1 cellular context compared by ENCODE assay signal in the genomic region with DNA sequence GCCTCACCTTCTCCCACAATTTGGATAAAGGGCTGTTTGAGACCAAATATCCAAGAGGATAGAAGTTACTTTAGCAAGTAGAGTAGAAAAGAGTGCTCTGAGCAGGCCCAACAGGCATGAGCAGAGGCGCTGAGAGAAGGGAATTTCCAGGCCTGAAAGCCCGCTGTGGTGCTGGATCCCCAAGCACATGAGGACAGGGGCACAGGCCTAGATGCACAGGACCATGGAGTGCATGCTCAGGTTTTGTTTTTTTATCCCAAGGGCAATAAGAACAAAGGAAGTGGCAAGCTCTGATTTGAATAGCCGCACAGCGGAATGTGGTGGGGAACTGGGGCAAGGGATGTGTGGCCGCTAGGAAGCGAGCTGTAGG.
TF ChIP-seq lines count a peak whose summit lies in the region.

No MANE protein-coding gene starts in this region.

TF ChIP-seq in GM12878, 131 proteins besides CTCF, POLR2A, EP300 and RAD21:
- TF ChIP-seq TAF1 (IDR thresholded peaks at IDR 0.05; ENCODE audit: borderline replicate concordance, low read depth, low read length) (no peak), JUNB (IDR thresholded peaks at IDR 0.05) (no peak), KLF5 (IDR thresholded peaks at IDR 0.05; ENCODE audit: partially characterized antibody) (no peak), BHLHE40 (IDR thresholded peaks at IDR 0.05; ENCODE audit: borderline replicate concordance in 1 of 2, low read depth in 2 of 2, low read length in 1 of 2) (peak; percentile 41 to 65; a peak in 3 of 4 replicates), MYC (IDR thresholded peaks at IDR 0.05; ENCODE audit: insufficient read depth, insufficient read length, insufficient replicate concordance, low read length, severe bottlenecking) (no peak), CBX5 (IDR thresholded peaks at IDR 0.05; ENCODE audit: low read depth) (no peak)
- TF ChIP-seq, protein P1, sequence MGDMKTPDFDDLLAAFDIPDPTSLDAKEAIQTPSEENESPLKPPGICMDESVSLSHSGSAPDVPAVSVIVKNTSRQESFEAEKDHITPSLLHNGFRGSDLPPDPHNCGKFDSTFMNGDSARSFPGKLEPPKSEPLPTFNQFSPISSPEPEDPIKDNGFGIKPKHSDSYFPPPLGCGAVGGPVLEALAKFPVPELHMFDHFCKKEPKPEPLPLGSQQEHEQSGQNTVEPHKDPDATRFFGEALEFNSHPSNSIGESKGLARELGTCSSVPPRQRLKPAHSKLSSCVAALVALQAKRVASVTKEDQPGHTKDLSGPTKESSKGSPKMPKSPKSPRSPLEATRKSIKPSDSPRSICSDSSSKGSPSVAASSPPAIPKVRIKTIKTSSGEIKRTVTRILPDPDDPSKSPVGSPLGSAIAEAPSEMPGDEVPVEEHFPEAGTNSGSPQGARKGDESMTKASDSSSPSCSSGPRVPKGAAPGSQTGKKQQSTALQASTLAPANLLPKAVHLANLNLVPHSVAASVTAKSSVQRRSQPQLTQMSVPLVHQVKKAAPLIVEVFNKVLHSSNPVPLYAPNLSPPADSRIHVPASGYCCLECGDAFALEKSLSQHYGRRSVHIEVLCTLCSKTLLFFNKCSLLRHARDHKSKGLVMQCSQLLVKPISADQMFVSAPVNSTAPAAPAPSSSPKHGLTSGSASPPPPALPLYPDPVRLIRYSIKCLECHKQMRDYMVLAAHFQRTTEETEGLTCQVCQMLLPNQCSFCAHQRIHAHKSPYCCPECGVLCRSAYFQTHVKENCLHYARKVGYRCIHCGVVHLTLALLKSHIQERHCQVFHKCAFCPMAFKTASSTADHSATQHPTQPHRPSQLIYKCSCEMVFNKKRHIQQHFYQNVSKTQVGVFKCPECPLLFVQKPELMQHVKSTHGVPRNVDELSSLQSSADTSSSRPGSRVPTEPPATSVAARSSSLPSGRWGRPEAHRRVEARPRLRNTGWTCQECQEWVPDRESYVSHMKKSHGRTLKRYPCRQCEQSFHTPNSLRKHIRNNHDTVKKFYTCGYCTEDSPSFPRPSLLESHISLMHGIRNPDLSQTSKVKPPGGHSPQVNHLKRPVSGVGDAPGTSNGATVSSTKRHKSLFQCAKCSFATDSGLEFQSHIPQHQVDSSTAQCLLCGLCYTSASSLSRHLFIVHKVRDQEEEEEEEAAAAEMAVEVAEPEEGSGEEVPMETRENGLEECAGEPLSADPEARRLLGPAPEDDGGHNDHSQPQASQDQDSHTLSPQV (IDR thresholded peaks at IDR 0.05), result no peak
